Comparison of ENCODE assay signal across 2 cellular contexts in the genomic region with DNA sequence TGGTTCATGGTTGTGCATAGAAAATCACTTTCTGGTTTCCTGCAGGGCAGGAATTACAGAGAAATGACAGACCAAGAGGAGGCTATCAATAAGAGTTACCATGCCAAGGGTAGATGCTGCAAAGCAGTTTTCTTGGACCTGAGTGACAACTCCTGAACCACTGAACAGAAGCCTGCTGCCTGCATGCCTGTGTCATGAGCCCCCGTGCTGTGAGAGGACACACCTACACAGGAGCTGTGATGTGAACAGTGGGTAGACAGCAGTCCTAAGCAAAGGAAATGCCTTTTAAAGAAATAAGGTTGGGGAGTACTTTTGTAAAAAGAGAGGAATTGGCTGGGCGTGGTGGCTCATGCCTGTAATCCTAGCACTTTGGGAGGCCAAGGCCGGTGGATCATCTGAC.
TF ChIP-seq lines count a peak whose summit lies in the region.

No MANE protein-coding gene starts in this region.

TF ChIP-seq in HepG2, 621 proteins besides CTCF, POLR2A, EP300 and RAD21:
- TF ChIP-seq ZMYM3 (CRISPR knock-in tag; IDR thresholded peaks at IDR 0.05) (no peak), ZFP36 (IDR thresholded peaks at IDR 0.05; ENCODE audit: borderline replicate concordance, low read depth, low read length, partially characterized antibody) (no peak), NPAS2 (CRISPR knock-in tag; IDR thresholded peaks at IDR 0.05; ENCODE audit: borderline replicate concordance) (no peak), CREB1 (IDR thresholded peaks at IDR 0.05) (0 out of 2 replicates have a peak, but pooled peaks have one; percentile 39), CREB1 (CRISPR knock-in tag; IDR thresholded peaks at IDR 0.05) (no peak)
- TF ChIP-seq, protein P1, sequence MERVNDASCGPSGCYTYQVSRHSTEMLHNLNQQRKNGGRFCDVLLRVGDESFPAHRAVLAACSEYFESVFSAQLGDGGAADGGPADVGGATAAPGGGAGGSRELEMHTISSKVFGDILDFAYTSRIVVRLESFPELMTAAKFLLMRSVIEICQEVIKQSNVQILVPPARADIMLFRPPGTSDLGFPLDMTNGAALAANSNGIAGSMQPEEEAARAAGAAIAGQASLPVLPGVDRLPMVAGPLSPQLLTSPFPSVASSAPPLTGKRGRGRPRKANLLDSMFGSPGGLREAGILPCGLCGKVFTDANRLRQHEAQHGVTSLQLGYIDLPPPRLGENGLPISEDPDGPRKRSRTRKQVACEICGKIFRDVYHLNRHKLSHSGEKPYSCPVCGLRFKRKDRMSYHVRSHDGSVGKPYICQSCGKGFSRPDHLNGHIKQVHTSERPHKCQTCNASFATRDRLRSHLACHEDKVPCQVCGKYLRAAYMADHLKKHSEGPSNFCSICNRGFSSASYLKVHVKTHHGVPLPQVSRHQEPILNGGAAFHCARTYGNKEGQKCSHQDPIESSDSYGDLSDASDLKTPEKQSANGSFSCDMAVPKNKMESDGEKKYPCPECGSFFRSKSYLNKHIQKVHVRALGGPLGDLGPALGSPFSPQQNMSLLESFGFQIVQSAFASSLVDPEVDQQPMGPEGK (CRISPR knock-in tag; IDR thresholded peaks at IDR 0.05), result no peak
TF ChIP-seq in HepG2: peak in this region for 1.

TF ChIP-seq in SK-N-SH, 30 proteins besides CTCF, POLR2A, EP300 and RAD21:
- TF ChIP-seq RCOR1 (IDR thresholded peaks at IDR 0.05; ENCODE audit: low read length) (no peak), TAF1 (IDR thresholded peaks at IDR 0.05; ENCODE audit: borderline replicate concordance, low read depth, low read length) (no peak), SIN3A (IDR thresholded peaks at IDR 0.05; ENCODE audit: borderline replicate concordance, low read depth, low read length) (no peak), RXRA (IDR thresholded peaks at IDR 0.05; ENCODE audit: borderline replicate concordance, low read depth) (no peak), EZH2phosphoT487 (IDR thresholded peaks at IDR 0.05; ENCODE audit: borderline replicate concordance, low read depth) (no peak), TEAD4 (IDR thresholded peaks at IDR 0.05; ENCODE audit: borderline replicate concordance, insufficient read depth) (no peak), FOSL2 (IDR thresholded peaks at IDR 0.05; ENCODE audit: borderline replicate concordance, low read depth) (no peak), SMC3 (IDR thresholded peaks at IDR 0.05; ENCODE audit: low read depth, low read length) (no peak), NFIC (IDR thresholded peaks at IDR 0.05; ENCODE audit: borderline replicate concordance) (no peak), GATA2 (CRISPR knock-in tag; IDR thresholded peaks at IDR 0.05) (no peak)
- TF ChIP-seq, protein P2, sequence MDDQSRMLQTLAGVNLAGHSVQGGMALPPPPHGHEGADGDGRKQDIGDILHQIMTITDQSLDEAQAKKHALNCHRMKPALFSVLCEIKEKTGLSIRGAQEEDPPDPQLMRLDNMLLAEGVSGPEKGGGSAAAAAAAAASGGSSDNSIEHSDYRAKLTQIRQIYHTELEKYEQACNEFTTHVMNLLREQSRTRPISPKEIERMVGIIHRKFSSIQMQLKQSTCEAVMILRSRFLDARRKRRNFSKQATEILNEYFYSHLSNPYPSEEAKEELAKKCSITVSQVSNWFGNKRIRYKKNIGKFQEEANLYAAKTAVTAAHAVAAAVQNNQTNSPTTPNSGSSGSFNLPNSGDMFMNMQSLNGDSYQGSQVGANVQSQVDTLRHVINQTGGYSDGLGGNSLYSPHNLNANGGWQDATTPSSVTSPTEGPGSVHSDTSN (IDR thresholded peaks at IDR 0.05), result no peak
- TF ChIP-seq, protein P3, sequence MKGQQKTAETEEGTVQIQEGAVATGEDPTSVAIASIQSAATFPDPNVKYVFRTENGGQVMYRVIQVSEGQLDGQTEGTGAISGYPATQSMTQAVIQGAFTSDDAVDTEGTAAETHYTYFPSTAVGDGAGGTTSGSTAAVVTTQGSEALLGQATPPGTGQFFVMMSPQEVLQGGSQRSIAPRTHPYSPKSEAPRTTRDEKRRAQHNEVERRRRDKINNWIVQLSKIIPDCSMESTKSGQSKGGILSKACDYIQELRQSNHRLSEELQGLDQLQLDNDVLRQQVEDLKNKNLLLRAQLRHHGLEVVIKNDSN (IDR thresholded peaks at IDR 0.05; ENCODE audit: borderline replicate concordance, low read depth), result no peak
- TF ChIP-seq, protein P4, sequence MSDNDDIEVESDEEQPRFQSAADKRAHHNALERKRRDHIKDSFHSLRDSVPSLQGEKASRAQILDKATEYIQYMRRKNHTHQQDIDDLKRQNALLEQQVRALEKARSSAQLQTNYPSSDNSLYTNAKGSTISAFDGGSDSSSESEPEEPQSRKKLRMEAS (IDR thresholded peaks at IDR 0.05; ENCODE audit: low read depth), result no peak
- TF ChIP-seq, protein P5, sequence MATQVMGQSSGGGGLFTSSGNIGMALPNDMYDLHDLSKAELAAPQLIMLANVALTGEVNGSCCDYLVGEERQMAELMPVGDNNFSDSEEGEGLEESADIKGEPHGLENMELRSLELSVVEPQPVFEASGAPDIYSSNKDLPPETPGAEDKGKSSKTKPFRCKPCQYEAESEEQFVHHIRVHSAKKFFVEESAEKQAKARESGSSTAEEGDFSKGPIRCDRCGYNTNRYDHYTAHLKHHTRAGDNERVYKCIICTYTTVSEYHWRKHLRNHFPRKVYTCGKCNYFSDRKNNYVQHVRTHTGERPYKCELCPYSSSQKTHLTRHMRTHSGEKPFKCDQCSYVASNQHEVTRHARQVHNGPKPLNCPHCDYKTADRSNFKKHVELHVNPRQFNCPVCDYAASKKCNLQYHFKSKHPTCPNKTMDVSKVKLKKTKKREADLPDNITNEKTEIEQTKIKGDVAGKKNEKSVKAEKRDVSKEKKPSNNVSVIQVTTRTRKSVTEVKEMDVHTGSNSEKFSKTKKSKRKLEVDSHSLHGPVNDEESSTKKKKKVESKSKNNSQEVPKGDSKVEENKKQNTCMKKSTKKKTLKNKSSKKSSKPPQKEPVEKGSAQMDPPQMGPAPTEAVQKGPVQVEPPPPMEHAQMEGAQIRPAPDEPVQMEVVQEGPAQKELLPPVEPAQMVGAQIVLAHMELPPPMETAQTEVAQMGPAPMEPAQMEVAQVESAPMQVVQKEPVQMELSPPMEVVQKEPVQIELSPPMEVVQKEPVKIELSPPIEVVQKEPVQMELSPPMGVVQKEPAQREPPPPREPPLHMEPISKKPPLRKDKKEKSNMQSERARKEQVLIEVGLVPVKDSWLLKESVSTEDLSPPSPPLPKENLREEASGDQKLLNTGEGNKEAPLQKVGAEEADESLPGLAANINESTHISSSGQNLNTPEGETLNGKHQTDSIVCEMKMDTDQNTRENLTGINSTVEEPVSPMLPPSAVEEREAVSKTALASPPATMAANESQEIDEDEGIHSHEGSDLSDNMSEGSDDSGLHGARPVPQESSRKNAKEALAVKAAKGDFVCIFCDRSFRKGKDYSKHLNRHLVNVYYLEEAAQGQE (IDR thresholded peaks at IDR 0.05; ENCODE audit: low read depth, low read length), result no peak
